ENCODE assay signal across 9 cellular contexts in genomic region chr16:73337897-73338296, GRCh38.
"Had no signal": no experiment of that assay in that cellular context is flagged by ENCODE, and none has a peak within 500 bp of the region (broad histone marks: within the 10 kb centered on the region; RNA-seq: fewer than 3 reads in every experiment).

No MANE protein-coding gene starts in this region.

- FAIRE-seq: H54, HTR-8/SVneo had no signal

- DNase-seq: GOT3, H9, HCEC 1CT, IMR-90, KBM-7 had no signal

- H2AFZ ChIP-seq: GM23248 had no signal

- H3K27ac Mint-ChIP-seq: H9 had no signal

- H3K9ac ChIP-seq: GM23248, KMS-11 had no signal

- H3K9me3 Mint-ChIP-seq: H9 had no signal

- H3K4me3 ChIP-seq: GM23248 had no signal

- H3K27ac ChIP-seq: GM23248, KMS-11 had no signal

- H3K4me2 ChIP-seq: KMS-11 had no signal
